In the genomic region with DNA sequence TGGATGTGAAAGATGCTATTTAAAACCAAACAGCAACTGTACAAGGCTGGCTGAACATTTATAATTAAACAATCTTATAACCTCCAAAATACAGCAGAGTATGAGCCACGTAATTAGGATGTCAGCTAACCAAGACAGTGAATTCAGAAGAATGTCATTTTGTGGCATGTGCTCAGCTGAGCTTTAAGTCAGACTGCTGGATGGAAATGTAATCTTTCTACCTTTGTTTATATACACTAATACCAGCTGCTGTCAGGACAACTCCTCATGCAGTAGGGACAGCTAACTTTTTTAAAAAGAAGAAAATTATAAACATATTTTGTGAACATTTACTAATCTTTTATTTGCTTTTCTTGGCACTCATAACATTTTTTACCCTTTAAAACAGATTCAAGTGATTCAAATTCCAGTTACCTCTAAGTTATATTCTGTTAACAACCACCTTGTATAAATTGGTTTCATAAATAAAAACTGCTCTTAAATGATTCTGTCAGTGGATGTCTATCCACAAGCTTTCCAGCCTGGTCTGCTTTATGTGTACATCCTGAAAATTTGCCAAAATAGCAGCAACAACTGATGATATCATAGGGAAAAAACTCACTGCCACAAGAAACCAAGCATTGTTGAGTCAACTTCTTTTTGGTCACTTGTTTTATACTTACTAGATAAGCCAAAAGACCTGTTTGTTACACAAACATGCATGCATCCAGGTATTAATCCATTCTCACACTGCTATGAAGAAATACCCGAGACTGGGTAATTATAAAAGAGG, we compare ENCODE assay signal across 16 cellular contexts. TPM values are rescaled to one million over a fixed set of nuclear protein-coding genes. Genes with fewer than 3 reads are reported as not detected.
DNase-seq lines count a peak whose midpoint lies in the region; ATAC-seq and TF ChIP-seq lines count a peak whose summit lies in the region.
"Had no signal": no experiment of that assay in that cellular context is flagged by ENCODE, and none has a peak within 500 bp of the region (broad histone marks: within the 10 kb centered on the region; RNA-seq: fewer than 3 reads in every experiment).

No MANE protein-coding gene starts in this region.

- ATAC-seq in esophagus mucosa = peak; percentile 49
- ATAC-seq in naive thymus-derived CD8-positive, alpha-beta T cell = no peak
- ATAC-seq in upper lobe of left lung (ENCODE audit: low FRiP score in 2 of 2) = no peak
- ATAC-seq: GM12878, mucosa of descending colon had no signal

- H3K36me3 Mint-ChIP-seq in naive thymus-derived CD8-positive, alpha-beta T cell = peaks cover 23 to 59% (median 43%) of the 10 kb centered on the region in 3 donors
- H3K36me3 Mint-ChIP-seq in activated naive CD4-positive, alpha-beta T cell treated with anti-CD3 and anti-CD28 coated beads for 36 hours (ENCODE audit: low read depth) = peaks cover 61% of the 10 kb centered on the region

- H3K4me3 ChIP-seq in upper lobe of left lung = no peak overlapping the region
- H3K4me3 ChIP-seq: colonic mucosa, GM12878, mucosa of descending colon, uterus had no signal

- intact Hi-C loops in activated naive CD4-positive, alpha-beta T cell treated with anti-CD3 and anti-CD28 coated beads for 36 hours (cut with micrococcal nuclease) = no loop called here

- H3K4me1 ChIP-seq in upper lobe of left lung = peaks cover 0 to 12% (median 9%) of the 10 kb centered on the region in 4 donors
- H3K4me1 ChIP-seq: colonic mucosa, uterus had no signal

- POLR2A ChIA-PET in RWPE1 (lab: Yijun Ruan, JAX; ENCODE audit: low non-redundant PET) = no interaction called here
- POLR2A ChIA-PET in naive thymus-derived CD8-positive, alpha-beta T cell (lab: Charles Lee) = interaction anchor here (0.5 kb wide), 1 partner anchor 29 kb away, joined by 3 read pairs; no protein-coding TSS in a partner anchor

- DNase-seq in Daoy (ENCODE audit: low read depth) (peak; percentile 45), RWPE1 (ENCODE audit: low spot score) (peak; percentile 12), HT-29 (ENCODE audit: low spot score) (no peak), upper lobe of left lung (no peak)
- DNase-seq in naive thymus-derived CD8-positive, alpha-beta T cell = no peak
- no peak for DNase-seq in activated naive CD4-positive, alpha-beta T cell treated with anti-CD3 and anti-CD28 coated beads for 36 hours
- DNase-seq in activated CD4-positive, alpha-beta T cell treated with anti-CD3 and anti-CD28 coated beads, Interleukin-2, amount 50 U/mL, for 48 hours = no peak
- DNase-seq: activated CD4-positive, CD25-positive, alpha-beta regulatory T cell treated with anti-CD3 and anti-CD28 coated beads, Interleukin-2, amount 50 U/mL, for 72 hours; colonic mucosa; hypothalamus; SHP77 treated with DMSO at 0.1 percent for 48 hours; uterus had no signal

- CTCF ChIA-PET in RWPE1 (lab: Yijun Ruan, JAX) = interaction anchor here (0.8 kb wide), 1 partner anchor 299 kb away, joined by 3 read pairs; no protein-coding TSS in a partner anchor
- CTCF ChIA-PET in activated naive CD4-positive, alpha-beta T cell treated with anti-CD3 and anti-CD28 coated beads for 36 hours (lab: Charles Lee) = interaction anchor here (0.6 to 1.1 kb wide), 2 partner anchors 37 to 60 kb away, joined by 3 read pairs; no protein-coding TSS in a partner anchor

- no peak for TF ChIP-seq POLR2A in upper lobe of left lung (IDR thresholded peaks at IDR 0.05)

- WGBS in upper lobe of left lung, 2 donors = 50 to 53% methylated on average over 2 of the region's 2 CpGs

- H3K4me3 Mint-ChIP-seq in naive thymus-derived CD8-positive, alpha-beta T cell = no peak overlapping the region
- no peak overlapping the region for H3K4me3 Mint-ChIP-seq in activated naive CD4-positive, alpha-beta T cell treated with anti-CD3 and anti-CD28 coated beads for 36 hours
- H3K4me3 Mint-ChIP-seq: activated T-helper 1 cell treated with anti-CD3 and anti-CD28 coated beads, Interleukin-12 subunit alpha, Interleukin-12 subunit beta, Interleukin-2, Interleukin-4 antibody, amounts not matched to agents 30 ng/mL and 10 ng/mL and 1 ng/mL, durations not matched to agents 14 hours and 24 hours and 36 hours had no signal

- TF ChIP-seq EP300 in upper lobe of left lung (IDR thresholded peaks at IDR 0.05) = no peak

- TF ChIP-seq CTCF in RWPE1 (conservative IDR thresholded peaks at IDR 0.05; ENCODE audit: low read depth) = no peak
- no peak for TF ChIP-seq CTCF in upper lobe of left lung (IDR thresholded peaks at IDR 0.05)

- H3K9me3 ChIP-seq in upper lobe of left lung = no peaks in the 10 kb centered on the region
- H3K9me3 ChIP-seq: colonic mucosa, mucosa of descending colon, uterus had no signal

- H3K27me3 Mint-ChIP-seq in naive thymus-derived CD8-positive, alpha-beta T cell = no peaks in the 10 kb centered on the region
- no peaks in the 10 kb centered on the region for H3K27me3 Mint-ChIP-seq in activated naive CD4-positive, alpha-beta T cell treated with anti-CD3 and anti-CD28 coated beads for 36 hours (ENCODE audit: low read depth)

- peaks cover 4 to 22% (median 13%) of the 10 kb centered on the region in 4 donors for H3K4me1 Mint-ChIP-seq in naive thymus-derived CD8-positive, alpha-beta T cell
- peaks cover 10% of the 10 kb centered on the region for H3K4me1 Mint-ChIP-seq in activated naive CD4-positive, alpha-beta T cell treated with anti-CD3 and anti-CD28 coated beads for 36 hours (ENCODE audit: low read depth)

- peaks cover 0 to 4% (median 0%) of the 10 kb centered on the region in 9 donors for H3K9me3 Mint-ChIP-seq in naive thymus-derived CD8-positive, alpha-beta T cell
- peaks cover 2% of the 10 kb centered on the region for H3K9me3 Mint-ChIP-seq in activated naive CD4-positive, alpha-beta T cell treated with anti-CD3 and anti-CD28 coated beads for 36 hours

- H3K36me3 ChIP-seq in upper lobe of left lung = peaks cover 0 to 8% (median 0%) of the 10 kb centered on the region in 4 donors
- H3K36me3 ChIP-seq: colonic mucosa, uterus had no signal

- H3K27me3 ChIP-seq in upper lobe of left lung = no peaks in the 10 kb centered on the region
- H3K27me3 ChIP-seq: colonic mucosa, uterus had no signal

- no peak overlapping the region for H3K27ac ChIP-seq in RWPE1
- H3K27ac ChIP-seq in upper lobe of left lung = peak overlapping the region in 2 of 4 donors; percentile 9 to 38
- H3K27ac ChIP-seq: colonic mucosa, uterus had no signal

- H3K27ac Mint-ChIP-seq in naive thymus-derived CD8-positive, alpha-beta T cell = peak overlapping the region in 6 of 10 donors; percentile 13 to 77 (median 48)
- H3K27ac Mint-ChIP-seq in activated naive CD4-positive, alpha-beta T cell treated with anti-CD3 and anti-CD28 coated beads for 36 hours = no peak overlapping the region
- H3K27ac Mint-ChIP-seq: activated T-helper 1 cell treated with anti-CD3 and anti-CD28 coated beads, Interleukin-12 subunit alpha, Interleukin-12 subunit beta, Interleukin-2, Interleukin-4 antibody, amounts not matched to agents 30 ng/mL and 10 ng/mL and 1 ng/mL, durations not matched to agents 14 hours and 24 hours and 36 hours had no signal

RNA-seq across cellular contexts. Expression of gene DPH5, which starts 36.1 kb away (rescaled TPM):
- total RNA-seq in Daoy (2014; rRNA removed; shearing (Covaris generic)) = 66.0 and 70.4 TPM in 2 replicates
- total RNA-seq in esophagus mucosa (19.0 TPM), upper lobe of left lung (10 to 100 TPM; 14.8 to 25.2 (median 21.5) TPM)
- total RNA-seq in naive thymus-derived CD8-positive, alpha-beta T cell = 10 to 100 TPM; 60.5 to 64.7 TPM
- 10 to 100 TPM; 41.8 to 62.4 (median 59.9) TPM for polyA plus RNA-seq in naive thymus-derived CD8-positive, alpha-beta T cell
- 10 to 100 TPM; 61.7 to 66.3 TPM for total RNA-seq in activated naive CD4-positive, alpha-beta T cell treated with anti-CD3 and anti-CD28 coated beads for 36 hours
- total RNA-seq in HT-29 (2014; rRNA removed; shearing (Covaris generic)) = 9.5 and 9.9 TPM in 2 replicates

Comparison
In these comparisons a context has a peak if more than half of its experiments do, and no peak if none do; other contexts are left out.
1. DNase-seq: peak in Daoy (single experiment) and RWPE1 (single experiment); none in naive thymus-derived CD8-positive, alpha-beta T cell (0 of 10), activated naive CD4-positive, alpha-beta T cell treated with anti-CD3 and anti-CD28 coated beads for 36 hours (single experiment), activated CD4-positive, alpha-beta T cell treated with anti-CD3 and anti-CD28 coated beads, Interleukin-2, amount 50 U/mL, for 48 hours (0 of 2), HT-29 (single experiment) and upper lobe of left lung (0 of 2).